15 cellular contexts compared by ENCODE assay signal in the genomic region with DNA sequence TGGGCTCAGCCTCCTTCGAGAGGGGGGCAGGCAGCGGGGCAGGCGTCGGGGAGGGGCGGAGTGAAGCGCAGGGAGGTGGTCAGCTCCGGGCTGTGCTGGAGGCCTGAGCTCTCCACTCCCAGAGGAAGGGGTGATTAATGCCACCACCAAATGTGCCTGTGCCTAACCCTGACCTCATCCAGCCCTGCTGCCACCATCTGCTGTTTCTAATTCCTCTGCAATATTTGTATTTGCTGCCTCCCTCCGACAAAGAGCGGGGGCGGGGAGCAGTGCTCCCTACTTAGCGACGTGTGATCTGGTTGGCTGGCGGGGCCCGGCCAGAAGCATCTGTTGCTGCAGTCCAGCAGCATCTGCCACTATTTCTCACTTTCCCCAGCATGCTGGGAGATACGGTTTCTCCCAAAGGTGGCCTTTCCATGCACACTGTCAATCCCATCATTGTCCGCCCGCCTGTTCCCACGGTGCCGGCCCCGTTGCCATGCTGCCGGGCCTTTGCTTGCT. TPM values are rescaled to one million over a fixed set of nuclear protein-coding genes. Genes with fewer than 3 reads are reported as not detected.
DNase-seq lines count a peak whose midpoint lies in the region; ATAC-seq and TF ChIP-seq lines count a peak whose summit lies in the region.
"Had no signal": no experiment of that assay in that cellular context is flagged by ENCODE, and none has a peak within 500 bp of the region (broad histone marks: within the 10 kb centered on the region; RNA-seq: fewer than 3 reads in every experiment).

No MANE protein-coding gene starts in this region.

- no peak for DNase-seq in Right ventricle myocardium inferior (ENCODE audit: missing footprints)
- DNase-seq in right atrium auricular region (ENCODE audit: low spot score): no peak
- peak in 3 of 4 donors; percentile 23 to 48 (median 40) for DNase-seq in body of pancreas
- peak; percentile 65 for DNase-seq in medulla oblongata (ENCODE audit: extremely low spot score)
- peak; percentile 38 to 51 for DNase-seq in aorta
- no peak for DNase-seq in immature natural killer cell
- no peak for DNase-seq in stomach
- DNase-seq: 8988T; activated CD4-positive, alpha-beta T cell treated with anti-CD3 and anti-CD28 coated beads, Interleukin-2, amount 50 U/mL, for 1 hour; effector memory CD4-positive, alpha-beta T cell; NCI-H1048; SIG-M5 had no signal

- H3K9me3 ChIP-seq in right atrium auricular region (no peaks in the 10 kb centered on the region), body of pancreas (no peaks in the 10 kb centered on the region), aorta (ENCODE audit: control insufficient read depth, low read length) (no peaks in the 10 kb centered on the region), stomach (no peaks in the 10 kb centered on the region)
- H3K9me3 ChIP-seq: HAP-1 had no signal

- H3K36me3 ChIP-seq in right atrium auricular region: no peaks in the 10 kb centered on the region
- H3K36me3 ChIP-seq in body of pancreas (replicated peaks in 1 of 2; ENCODE audit: insufficient read depth in 1 of 2, low read depth in 2 of 2): no peaks in the 10 kb centered on the region
- no peaks in the 10 kb centered on the region for H3K36me3 ChIP-seq in aorta (ENCODE audit: control insufficient read depth in 1 of 2, insufficient read depth in 2 of 2, low read length in 1 of 2)
- no peaks in the 10 kb centered on the region for H3K36me3 ChIP-seq in stomach
- H3K36me3 ChIP-seq: HAP-1 had no signal

- no peaks in the 10 kb centered on the region for H3K9me3 Mint-ChIP-seq in immature natural killer cell

- 59 to 69% methylated on average over 18 to 21 of the region's 21 CpGs for WGBS in body of pancreas, 2 donors
- 32 to 44% methylated on average over 21 of the region's 21 CpGs for WGBS in aorta, 2 donors
- WGBS in stomach, 5 donors: 41 to 49% (median 46%) methylated on average over 21 of the region's 21 CpGs

- ATAC-seq in Right ventricle myocardium inferior (peak; percentile 54), body of pancreas (no peak), aorta (ENCODE audit: low FRiP score) (no peak), GM19455 (IDR thresholded peaks at IDR 0.05; ENCODE audit: unreplicated experiment) (no peak)

- H3K27ac Mint-ChIP-seq in immature natural killer cell: no peak overlapping the region
- H3K27ac Mint-ChIP-seq: activated naive CD8-positive, alpha-beta T cell had no signal

- intact Hi-C loops in Right ventricle myocardium inferior (cut with DNase I): no loop called here
- intact Hi-C loops in body of pancreas (cut with DNase I): no loop called here
- intact Hi-C loops in aorta (cut with DNase I): no loop called here
- intact Hi-C loops in stomach (cut with DNase I; ENCODE audit: low total_unique reads): no loop called here

- H3K4me3 ChIP-seq in right atrium auricular region (no peak overlapping the region), body of pancreas (no peak overlapping the region), aorta (ENCODE audit: low read length in 2 of 2) (no peak overlapping the region), stomach (no peak overlapping the region)
- H3K4me3 ChIP-seq: HAP-1 had no signal

- no peak for TF ChIP-seq POLR2A in body of pancreas (IDR thresholded peaks at IDR 0.05)
- TF ChIP-seq POLR2A in stomach (IDR thresholded peaks at IDR 0.05): no peak

- no peaks in the 10 kb centered on the region for H3K36me3 Mint-ChIP-seq in immature natural killer cell
- H3K36me3 Mint-ChIP-seq: activated naive CD8-positive, alpha-beta T cell had no signal

- H3K27ac ChIP-seq in right atrium auricular region (no peak overlapping the region), body of pancreas (no peak overlapping the region), aorta (ENCODE audit: low read depth in 1 of 2, low read length in 2 of 2) (no peak overlapping the region), stomach (no peak overlapping the region)

- H3K4me1 ChIP-seq in right atrium auricular region: peaks cover 0 to 18% of the 10 kb centered on the region in 2 donors
- peaks cover 27% of the 10 kb centered on the region for H3K4me1 ChIP-seq in body of pancreas
- H3K4me1 ChIP-seq in aorta (ENCODE audit: control insufficient read depth in 1 of 2, insufficient read depth in 2 of 2, low read length in 2 of 2): no peaks in the 10 kb centered on the region
- H3K4me1 ChIP-seq in stomach: peaks cover 0 to 23% (median 6%) of the 10 kb centered on the region in 4 donors
- H3K4me1 ChIP-seq: HAP-1 had no signal

- no peaks in the 10 kb centered on the region for H3K4me1 Mint-ChIP-seq in immature natural killer cell

- H3K27me3 ChIP-seq in right atrium auricular region (no peaks in the 10 kb centered on the region), body of pancreas (no peaks in the 10 kb centered on the region), aorta (ENCODE audit: control insufficient read depth in 1 of 2, insufficient read depth in 2 of 2, low read length in 1 of 2) (no peaks in the 10 kb centered on the region), stomach (peaks cover 0 to 44% (median 0%) of the 10 kb centered on the region in 3 donors)

- no peak for TF ChIP-seq EP300 in stomach (IDR thresholded peaks at IDR 0.05)

- H3K27me3 Mint-ChIP-seq in immature natural killer cell (ENCODE audit: low read depth in 3 of 3): peaks cover 9 to 17% (median 11%) of the 10 kb centered on the region in 3 donors
- H3K27me3 Mint-ChIP-seq: activated naive CD8-positive, alpha-beta T cell had no signal

- no peak for TF ChIP-seq CTCF in right atrium auricular region (IDR thresholded peaks at IDR 0.05)
- TF ChIP-seq CTCF in body of pancreas (IDR thresholded peaks at IDR 0.05): no peak
- TF ChIP-seq CTCF in stomach (IDR thresholded peaks at IDR 0.05): no peak

- H3K4me3 Mint-ChIP-seq in immature natural killer cell: no peak overlapping the region
- H3K4me3 Mint-ChIP-seq: activated naive CD8-positive, alpha-beta T cell had no signal

RNA-seq across cellular contexts. Expression of gene DLL1, which starts 47.0 kb away (rescaled TPM):
- total RNA-seq in Right ventricle myocardium inferior (21.5 TPM), right atrium auricular region (10 to 100 TPM; 11.2 to 22.0 TPM), body of pancreas (10 to 100 TPM in 1 of 2 donors, 1 to 10 TPM in 1; 6.0 to 13.2 TPM), aorta (10 to 100 TPM; 24.8 to 30.5 TPM), stomach (10 to 100 TPM in 2 of 5 donors, 1 to 10 TPM in 2, not detected in 1; 4.2 to 38.5 (median 9.6) TPM)
- polyA plus RNA-seq in aorta (1 to 10 TPM in 1 of 2 donors, under 1 TPM in 1; 0.13 to 4.0 TPM), immature natural killer cell (1 to 10 TPM in 2 of 3 donors, under 1 TPM in 1; 0.09 to 7.0 (median 2.8) TPM), stomach (10 to 100 TPM in 1 of 3 donors, 1 to 10 TPM in 2; 3.4 to 14.1 (median 5.5) TPM)

Comparison
In these comparisons a context has a peak if more than half of its experiments do, and no peak if none do; other contexts are left out.
1. DNase-seq: peak in body of pancreas (3 of 4), medulla oblongata (single experiment) and aorta (2 of 2); none in Right ventricle myocardium inferior (single experiment), right atrium auricular region (single experiment), immature natural killer cell (0 of 3) and stomach (single experiment).